In the genomic region with DNA sequence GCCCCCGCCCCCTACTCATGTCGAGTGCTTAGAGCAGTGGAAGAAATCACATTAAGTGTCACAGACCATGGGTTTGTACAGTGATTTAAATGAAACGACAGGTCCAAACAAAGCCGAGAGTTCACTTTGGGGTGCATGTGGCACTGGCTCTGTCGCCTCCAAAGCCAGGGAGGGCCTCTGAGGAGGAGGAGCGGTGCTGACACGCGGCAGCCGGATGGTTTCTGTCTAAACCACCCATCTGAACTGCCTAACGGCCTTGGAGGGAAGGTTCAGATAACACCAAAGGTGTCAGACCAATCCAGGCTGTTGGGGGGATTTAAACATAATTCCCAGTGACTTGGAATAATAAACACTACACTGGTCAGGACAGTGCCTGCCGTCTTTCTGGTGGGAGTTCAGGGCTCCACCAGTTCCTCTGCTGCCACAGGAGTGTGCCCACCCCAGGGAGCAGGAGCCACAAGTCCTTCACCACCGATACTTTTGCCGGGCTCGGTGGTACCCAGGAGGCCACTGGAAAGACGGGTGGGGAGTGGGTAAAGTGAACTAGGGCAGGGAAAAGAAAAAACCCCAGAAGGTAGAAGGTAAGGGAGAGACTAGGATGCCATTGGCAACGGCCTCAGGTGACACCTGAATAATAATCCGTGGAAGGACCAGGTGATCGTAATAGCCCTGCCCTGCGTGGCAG, we compare ENCODE assay signal across 9 cellular contexts.
DNase-seq lines count a peak whose midpoint lies in the region; ATAC-seq and TF ChIP-seq lines count a peak whose summit lies in the region.
"Had no signal": no experiment of that assay in that cellular context is flagged by ENCODE, and none has a peak within 500 bp of the region (broad histone marks: within the 10 kb centered on the region; RNA-seq: fewer than 3 reads in every experiment).

No MANE protein-coding gene starts in this region.

- H3K27me3 ChIP-seq in breast epithelium (no peaks in the 10 kb centered on the region), ascending aorta (no peaks in the 10 kb centered on the region), muscle layer of duodenum (ENCODE audit: low read depth, low read length) (no peaks in the 10 kb centered on the region)

- POLR2A ChIA-PET in MCF 10A (lab: Yijun Ruan, JAX), result interaction anchor here (1.4 kb wide), 1 partner anchor 29 kb away, joined by 3 read pairs; no protein-coding TSS in a partner anchor

- H3K4me3 Mint-ChIP-seq in MCF 10A (ENCODE audit: unreplicated experiment), result no peak overlapping the region

- TF ChIP-seq POLR2A in breast epithelium (IDR thresholded peaks at IDR 0.05), result no peak

- BruUV-seq in MCF 10A (replicated peaks; lab: Mats Ljungman, UMichigan), result no TSS peak

- DNase-seq in breast epithelium (ENCODE audit: low spot score in 2 of 2) (no peak), MCF 10A (ENCODE audit: unreplicated experiment) (no peak), ascending aorta (ENCODE audit: low spot score in 2 of 2) (no peak), NCI-H2196 (lab: John Stamatoyannopoulos, UW; ENCODE audit: unreplicated experiment) (no peak), HUDEP-2 (lab: John Stamatoyannopoulos, UW; ENCODE audit: unreplicated experiment in 76 of 76) (no peak)
- DNase-seq: NCI-H1105 had no signal

- CTCF ChIA-PET in MCF 10A (lab: Yijun Ruan, JAX), result interaction anchor here (0.5 to 3.4 kb wide), 22 partner anchors 8 to 265 kb away, joined by 3 to 25 read pairs (median 3); no protein-coding TSS in a partner anchor

- H3K4me3 ChIP-seq in breast epithelium (peak overlapping the region in 2 of 3 donors; percentile 5 to 13), ascending aorta (peak overlapping the region in 1 of 2 donors; percentile 54), muscle layer of duodenum (ENCODE audit: low read depth in 1 of 2, low read length in 2 of 2) (no peak overlapping the region), urinary bladder (ENCODE audit: low read depth, low read length) (no peak overlapping the region)

- peaks cover 7 to 20% of the 10 kb centered on the region in 2 donors for H3K4me1 ChIP-seq in breast epithelium
- H3K4me1 ChIP-seq in ascending aorta, result peaks cover 22 to 72% of the 10 kb centered on the region in 2 donors
- peaks cover 40 to 56% of the 10 kb centered on the region in 2 donors for H3K4me1 ChIP-seq in muscle layer of duodenum (ENCODE audit: control insufficient read depth in 1 of 2, insufficient read depth in 2 of 2, low read length in 2 of 2)
- no peaks in the 10 kb centered on the region for H3K4me1 ChIP-seq in urinary bladder (ENCODE audit: insufficient read depth)

- no peak for ATAC-seq in HG03139 (IDR thresholded peaks at IDR 0.05; ENCODE audit: unreplicated experiment)

- no peaks in the 10 kb centered on the region for H3K36me3 ChIP-seq in breast epithelium
- no peaks in the 10 kb centered on the region for H3K36me3 ChIP-seq in ascending aorta
- H3K36me3 ChIP-seq in muscle layer of duodenum (ENCODE audit: control insufficient read depth in 1 of 2, insufficient read depth in 2 of 2, low read length in 2 of 2), result peaks cover 1 to 3% of the 10 kb centered on the region in 2 donors
- H3K36me3 ChIP-seq in urinary bladder (ENCODE audit: insufficient read depth), result no peaks in the 10 kb centered on the region

- H3K27me3 Mint-ChIP-seq in MCF 10A (ENCODE audit: insufficient read depth, unreplicated experiment), result no peaks in the 10 kb centered on the region

- no peaks in the 10 kb centered on the region for H3K9me3 Mint-ChIP-seq in MCF 10A (ENCODE audit: unreplicated experiment)

- 34% methylated on average over 19 of the region's 19 CpGs for WGBS in urinary bladder

- H3K27ac Mint-ChIP-seq in MCF 10A (ENCODE audit: low read depth, unreplicated experiment), result no peak overlapping the region

- H3K4me1 Mint-ChIP-seq in MCF 10A (ENCODE audit: insufficient read depth, unreplicated experiment), result peaks cover 19% of the 10 kb centered on the region

- H3K27ac ChIP-seq in breast epithelium (peak overlapping the region; percentile 84 to 90), ascending aorta (peak overlapping the region; percentile 77 to 81), muscle layer of duodenum (ENCODE audit: low read length) (peak overlapping the region; percentile 70), urinary bladder (ENCODE audit: low read depth) (peak overlapping the region; percentile 73)

- H3K9me3 ChIP-seq in breast epithelium (no peaks in the 10 kb centered on the region), ascending aorta (no peaks in the 10 kb centered on the region), muscle layer of duodenum (ENCODE audit: control insufficient read depth in 1 of 2, low read length in 2 of 2) (no peaks in the 10 kb centered on the region)

- TF ChIP-seq CTCF in breast epithelium (IDR thresholded peaks at IDR 0.05) (no peak), MCF 10A (IDR thresholded peaks at IDR 0.05; ENCODE audit: unreplicated experiment) (no peak), ascending aorta (IDR thresholded peaks at IDR 0.05) (no peak)

- intact Hi-C loops in breast epithelium (cut with DNase I; ENCODE audit: low total_unique reads), result loop anchor here (1.0 kb wide), 1 partner anchor 12 kb away; no protein-coding TSS in a partner anchor
- intact Hi-C loops in MCF 10A (cut with micrococcal nuclease), result no loop called here
- intact Hi-C loops in ascending aorta (cut with DNase I), result no loop called here

- H3K36me3 Mint-ChIP-seq in MCF 10A (ENCODE audit: insufficient read depth, unreplicated experiment), result peaks cover 25% of the 10 kb centered on the region

Comparison
In these comparisons a context has a peak if more than half of its experiments do, and no peak if none do; other contexts are left out.
1. H3K4me3 ChIP-seq: peak in breast epithelium (2 of 3); none in muscle layer of duodenum (0 of 2) and urinary bladder (single experiment).
2. Peak in every context shown above with its lines, with median percentiles within 50 percentile points of each other: H3K27ac ChIP-seq.